In genomic region chr18:8795586-8795985, GRCh38 we compare ENCODE assay signal across 3 cellular contexts.
A peak's percentile ranks its signal among the peaks of the same experiment; 100 is the strongest.
TF ChIP-seq lines count a peak whose summit lies in the region.

No MANE protein-coding gene starts in this region.

TF ChIP-seq in SK-N-SH, 30 proteins besides CTCF, POLR2A, EP300 and RAD21:
- TF ChIP-seq NRF1 (IDR thresholded peaks at IDR 0.05; ENCODE audit: low read depth, low read length) (no peak), FOXM1 (IDR thresholded peaks at IDR 0.05; ENCODE audit: low read depth) (no peak), FOSL2 (IDR thresholded peaks at IDR 0.05; ENCODE audit: borderline replicate concordance, low read depth) (no peak)

TF ChIP-seq in SK-N-SH treated with all-trans-retinoic acid at 6 μM for 48 hours, 23 proteins besides CTCF, POLR2A, EP300 and RAD21:
- TF ChIP-seq ISL1 (CRISPR knock-in tag; IDR thresholded peaks at IDR 0.05) (no peak), TCF4 (CRISPR knock-in tag; IDR thresholded peaks at IDR 0.05; ENCODE audit: borderline replicate concordance) (no peak)

TF ChIP-seq in K562, 482 proteins besides CTCF, POLR2A, EP300 and RAD21:
- TF ChIP-seq ZNF239 (CRISPR knock-in tag; IDR thresholded peaks at IDR 0.05) (no peak), SPI1 (IDR thresholded peaks at IDR 0.05; ENCODE audit: borderline replicate concordance, low read depth, low read length) (peak; percentile 53; the same call in 1 of the 2 replicates)
